ENCODE assay signal across 20 cellular contexts in the genomic region with DNA sequence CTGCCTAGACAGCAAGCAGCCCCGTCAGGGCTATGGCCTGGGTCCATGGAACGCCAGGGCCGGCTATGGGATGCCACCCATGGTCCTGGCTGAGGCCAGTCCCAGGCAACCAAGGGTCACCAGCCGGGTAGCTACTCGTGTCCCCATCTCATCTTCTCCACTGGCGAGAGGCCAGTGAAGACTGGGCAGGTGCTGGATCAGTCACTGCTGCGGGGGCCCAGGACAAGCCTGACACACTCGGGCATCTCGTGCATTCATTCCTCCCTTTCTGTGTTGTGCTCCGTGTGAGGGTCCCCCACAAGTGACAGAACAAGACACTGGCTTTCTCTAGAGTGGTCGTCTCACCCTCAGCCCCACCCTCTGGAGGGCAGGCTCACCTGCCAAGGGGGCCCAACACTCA. TPM values are rescaled to one million over a fixed set of nuclear protein-coding genes. Genes with fewer than 3 reads are reported as not detected.
A peak's percentile ranks its signal among the peaks of the same experiment; 100 is the strongest.
DNase-seq lines count a peak whose midpoint lies in the region; ATAC-seq, FAIRE-seq and TF ChIP-seq lines count a peak whose summit lies in the region.
"Had no signal": no experiment of that assay in that cellular context is flagged by ENCODE, and none has a peak within 500 bp of the region (broad histone marks: within the 10 kb centered on the region; RNA-seq: fewer than 3 reads in every experiment).

No MANE protein-coding gene starts in this region.

- CTCF ChIA-PET in activated CD8-positive, alpha-beta memory T cell treated with anti-CD3 and anti-CD28 coated beads, Interleukin-2, amount 10 ng/mL, durations not matched to agents 7 days and 5 days (lab: Charles Lee) = no interaction called here
- CTCF ChIA-PET in H1 (lab: Charles Lee; ENCODE audit: partially characterized antibody) = interaction anchor here (1.4 kb wide), 1 partner anchor 13 kb away, joined by 3 read pairs; no protein-coding TSS in a partner anchor

- H3K23me2 ChIP-seq in H1 (ENCODE audit: low read depth, low read length) = no peaks in the 10 kb centered on the region; the same call in 1 of the 2 replicates

- H3K9ac ChIP-seq in H1 (replicated peaks in 1 of 4; ENCODE audit: extremely low read depth in 1 of 4, low read depth in 3 of 4, low read length in 3 of 4) = no peak overlapping the region

- no peaks in the 10 kb centered on the region for H3K79me2 ChIP-seq in H1 (ENCODE audit: control insufficient read depth in 1 of 2, insufficient read depth in 2 of 2, low read length in 2 of 2)

- peak; percentile 11 for DNase-seq in activated CD8-positive, alpha-beta memory T cell treated with anti-CD3 and anti-CD28 coated beads for 24 hours
- no peak for DNase-seq in activated CD8-positive, alpha-beta memory T cell treated with anti-CD3 and anti-CD28 coated beads, Interleukin-2, amount 10 ng/mL, durations not matched to agents 7 days and 5 days
- DNase-seq in H1 (ENCODE audit: low read depth in 1 of 2, low spot score in 2 of 2) (no peak), psoas muscle (no peak), vagina (ENCODE audit: extremely low spot score in 2 of 2) (peak; percentile 49 to 74), pons (ENCODE audit: low spot score) (no peak)
- DNase-seq in activated effector memory CD4-positive, alpha-beta T cell treated with anti-CD3 and anti-CD28 coated beads, Interleukin-2, amount 50 U/mL, for 16 hours = no peak
- DNase-seq: AML-193; Caco-2; CD4-positive, alpha-beta T cell; H7 had no signal

- peak overlapping the region; percentile 20 for H4K91ac ChIP-seq in H1 (replicated peaks; ENCODE audit: insufficient read length, low read length)

- TF ChIP-seq CTCF in H1 (IDR thresholded peaks at IDR 0.05; ENCODE audit: control extremely low read depth in 1 of 3, insufficient read depth in 1 of 3, low read depth in 1 of 3, low read length in 3 of 3) (no peak), psoas muscle (IDR thresholded peaks at IDR 0.05) (no peak), vagina (IDR thresholded peaks at IDR 0.05) (no peak)

- no peak overlapping the region for H2AK5ac ChIP-seq in H1 (ENCODE audit: low read depth, low read length)

- TF ChIP-seq EP300 in H1 (IDR thresholded peaks at IDR 0.05; ENCODE audit: borderline replicate concordance in 1 of 2, low read depth in 2 of 2, low read length in 2 of 2) = no peak

- H2BK12ac ChIP-seq in H1 (ENCODE audit: low read depth, low read length) = no peak overlapping the region

- H4K8ac ChIP-seq in H1 (ENCODE audit: extremely low read depth, insufficient read depth, low read length) = no peak overlapping the region

- H3K18ac ChIP-seq in H1 (ENCODE audit: extremely low read depth, low read length) = no peak overlapping the region

- peaks cover 2 to 12% (median 9%) of the 10 kb centered on the region in 4 experiments; a peak in 5 of 7 replicates for H3K4me1 ChIP-seq in H1 (replicated peaks in 1 of 4; ENCODE audit: control insufficient read depth in 3 of 4, insufficient read depth in 4 of 4, low read length in 3 of 4)
- H3K4me1 ChIP-seq in psoas muscle = no peaks in the 10 kb centered on the region
- H3K4me1 ChIP-seq in vagina = no peaks in the 10 kb centered on the region
- H3K4me1 ChIP-seq: A549, Caco-2 had no signal

- H2BK120ac ChIP-seq in H1 (replicated peaks; ENCODE audit: low read depth, low read length) = no peak overlapping the region

- H3K9me3 ChIP-seq in H1 (ENCODE audit: insufficient read depth in 2 of 2, low read depth in 1 of 2, low read length in 1 of 2) = no peaks in the 10 kb centered on the region
- no peaks in the 10 kb centered on the region for H3K9me3 ChIP-seq in psoas muscle
- no peaks in the 10 kb centered on the region for H3K9me3 ChIP-seq in vagina
- H3K9me3 ChIP-seq: A549, Caco-2 had no signal

- H3K23ac ChIP-seq in H1 (ENCODE audit: insufficient read length) = no peak overlapping the region

- H3K4ac ChIP-seq in H1 (replicated peaks; ENCODE audit: insufficient read length, low read depth, low read length) = no peak overlapping the region

- TF ChIP-seq RAD21 in H1 (IDR thresholded peaks at IDR 0.05 in 1 of 2, conservative IDR thresholded peaks at IDR 0.05 in 1 of 2; ENCODE audit: low read depth in 2 of 2, low read length in 2 of 2) = no peak

- H3K27me3 Mint-ChIP-seq in activated CD8-positive, alpha-beta memory T cell treated with anti-CD3 and anti-CD28 coated beads, Interleukin-2, amount 10 ng/mL, durations not matched to agents 7 days and 5 days = no peaks in the 10 kb centered on the region
- H3K27me3 Mint-ChIP-seq: CD4-positive, alpha-beta T cell had no signal

- H3K27ac ChIP-seq in H1 (ENCODE audit: low read depth, low read length) = no peak overlapping the region
- no peak overlapping the region for H3K27ac ChIP-seq in psoas muscle
- no peak overlapping the region for H3K27ac ChIP-seq in vagina
- H3K27ac ChIP-seq: 22Rv1, A549, C4-2B had no signal

- POLR2A ChIA-PET in H1 (lab: Charles Lee; ENCODE audit: partially characterized antibody) = interaction anchor here (1.5 kb wide), 1 partner anchor 27 kb away, joined by 4 read pairs; no protein-coding TSS in a partner anchor

- H3K36me3 Mint-ChIP-seq in activated CD8-positive, alpha-beta memory T cell treated with anti-CD3 and anti-CD28 coated beads, Interleukin-2, amount 10 ng/mL, durations not matched to agents 7 days and 5 days = peaks cover 3% of the 10 kb centered on the region

- H4K5ac ChIP-seq in H1 (ENCODE audit: insufficient read length, low read depth, low read length) = no peak overlapping the region

- TF ChIP-seq POLR2A in H1 (IDR thresholded peaks at IDR 0.05; ENCODE audit: control extremely low read depth in 1 of 2, low read depth in 2 of 2, low read length in 2 of 2) (no peak), vagina (IDR thresholded peaks at IDR 0.05) (no peak)

- no peak overlapping the region for H3K4me3 Mint-ChIP-seq in activated CD8-positive, alpha-beta memory T cell treated with anti-CD3 and anti-CD28 coated beads, Interleukin-2, amount 10 ng/mL, durations not matched to agents 7 days and 5 days
- H3K4me3 Mint-ChIP-seq: CD4-positive, alpha-beta T cell; GM23338 had no signal

- no peak overlapping the region for H3K4me2 ChIP-seq in H1 (ENCODE audit: insufficient read depth in 1 of 2, low read depth in 2 of 2, low read length in 2 of 2)
- H3K4me2 ChIP-seq: A549, GM23338 had no signal

- no peak for FAIRE-seq in H1 (lab: Jason Lieb, UNC)
- FAIRE-seq: A549, D721Med, G401.6, GM12891, HepG2 had no signal

- H3K79me1 ChIP-seq in H1 (ENCODE audit: low read depth, low read length) = no peaks in the 10 kb centered on the region

- H3K27me3 ChIP-seq in H1 (replicated peaks in 1 of 4; ENCODE audit: control insufficient read depth in 3 of 4, extremely low read depth in 1 of 4, insufficient read depth in 3 of 4, low read length in 3 of 4) = no peaks in the 10 kb centered on the region
- no peaks in the 10 kb centered on the region for H3K27me3 ChIP-seq in psoas muscle (ENCODE audit: insufficient read depth in 3 of 3, low read length in 2 of 3)
- H3K27me3 ChIP-seq in vagina = no peaks in the 10 kb centered on the region

- no peaks in the 10 kb centered on the region for H3K36me3 ChIP-seq in H1 (ENCODE audit: control insufficient read depth in 2 of 4, insufficient read depth in 4 of 4, low read length in 3 of 4)
- H3K36me3 ChIP-seq in psoas muscle (ENCODE audit: insufficient read depth in 1 of 2, low read depth in 1 of 2) = peaks cover 0 to 48% of the 10 kb centered on the region in 2 donors
- peaks cover 0 to 23% of the 10 kb centered on the region in 2 donors for H3K36me3 ChIP-seq in vagina

- no peak overlapping the region for H3K27ac Mint-ChIP-seq in activated CD8-positive, alpha-beta memory T cell treated with anti-CD3 and anti-CD28 coated beads, Interleukin-2, amount 10 ng/mL, durations not matched to agents 7 days and 5 days
- H3K27ac Mint-ChIP-seq: CD4-positive, alpha-beta T cell; GM23338 had no signal

- H2BK5ac ChIP-seq in H1 (ENCODE audit: low read depth, low read length) = no peak overlapping the region

- intact Hi-C loops in psoas muscle (cut with DNase I) = no loop called here
- intact Hi-C loops in vagina (cut with DNase I) = no loop called here

- H3K14ac ChIP-seq in H1 (ENCODE audit: insufficient read length) = no peak overlapping the region

- no peaks in the 10 kb centered on the region for H3K4me1 Mint-ChIP-seq in activated CD8-positive, alpha-beta memory T cell treated with anti-CD3 and anti-CD28 coated beads, Interleukin-2, amount 10 ng/mL, durations not matched to agents 7 days and 5 days

- no peak overlapping the region for H3K56ac ChIP-seq in H1 (replicated peaks; ENCODE audit: insufficient read length, low read depth, low read length)

- no peaks in the 10 kb centered on the region for H4K20me1 ChIP-seq in H1 (replicated peaks in 1 of 2; ENCODE audit: control insufficient read depth in 1 of 2, insufficient read depth in 2 of 2, low read length in 2 of 2)

- no peak overlapping the region for H2AFZ ChIP-seq in H1 (ENCODE audit: low read length)
- H2AFZ ChIP-seq: GM23338 had no signal

- H3K4me3 ChIP-seq in H1 (ENCODE audit: extremely low read depth in 1 of 4, insufficient read depth in 2 of 4, low read depth in 3 of 4, low read length in 4 of 4) (no peak overlapping the region), psoas muscle (no peak overlapping the region), vagina (no peak overlapping the region)
- H3K4me3 ChIP-seq: A549, GM23338 had no signal

- no peak overlapping the region for H2BK20ac ChIP-seq in H1 (ENCODE audit: low read length)

- 0 out of 2 replicates have a peak overlapping the region, but pooled peaks have one; percentile 16 for H2BK15ac ChIP-seq in H1 (ENCODE audit: low read length)

- no peaks in the 10 kb centered on the region for H3K9me3 Mint-ChIP-seq in activated CD8-positive, alpha-beta memory T cell treated with anti-CD3 and anti-CD28 coated beads, Interleukin-2, amount 10 ng/mL, durations not matched to agents 7 days and 5 days (ENCODE audit: low read depth)
- H3K9me3 Mint-ChIP-seq: CD4-positive, alpha-beta T cell; GM23338 had no signal

- WGBS in H1 (ENCODE audit: extremely low coverage in 1 of 2, insufficient coverage in 1 of 2, insufficient read length in 1 of 2, insufficient replicate concordance in 2 of 2, low coverage in 1 of 2, low lambda C conversion rate in 2 of 2, missing lambda C conversion rate in 1 of 2), 2 experiments = 87% methylated on average over 11 of the region's 11 CpGs; no CpG with 5 or more reads in 1 of the 2 experiments
- WGBS in psoas muscle, 3 donors = 23 to 58% (median 51%) methylated on average over 11 of the region's 11 CpGs

- ATAC-seq in activated CD8-positive, alpha-beta memory T cell treated with anti-CD3 and anti-CD28 coated beads, Interleukin-2, amount 10 ng/mL, durations not matched to agents 7 days and 5 days = no peak
- peak; percentile 41 to 80 (median 70) for ATAC-seq in psoas muscle
- ATAC-seq: A549, GM23338, HepG2 had no signal

RNA-seq across cellular contexts. Expression of a gene that starts 48.3 kb away (rescaled TPM):
- not detected for total RNA-seq in activated CD8-positive, alpha-beta memory T cell treated with anti-CD3 and anti-CD28 coated beads, Interleukin-2, amount 10 ng/mL, durations not matched to agents 7 days and 5 days
- 0.36 TPM in 1 of 2 replicates, not detected in the other for total RNA-seq in H1 (2021; fragmentation: NEBNext Ultra II Directional; extraction: Animal tissue kit (Norgen Biotek cat#: 25700))
- polyA plus RNA-seq in H1 (2011; rRNA removed) (0.09 and 0.30 TPM in 2 replicates), psoas muscle (under 1 TPM in 2 of 3 donors, not detected in 1; 0.13 to 0.20 TPM)
- 0.45 TPM for polyA plus RNA-seq in H1 (2011; cell fraction: cytosol; rRNA removed)
- 0.37 TPM for polyA plus RNA-seq in H1 (2011; cell fraction: nucleus; rRNA removed)
- polyA plus RNA-seq in H1 (2012, experiment 1 of 2) = 0.28 to 0.60 TPM in 2 of 4 replicates, not detected in the others
- polyA plus RNA-seq in H1 (2012, experiment 2 of 2) = not detected
- polyA plus RNA-seq in H1 (2013, experiment 1 of 2) = 0.12 TPM
- polyA plus RNA-seq in H1 (2013, experiment 2 of 2) = 0.09 TPM
- not detected in 2 replicates for polyA minus RNA-seq in H1 (2011; rRNA and poly(A)+ RNA removed)
- polyA minus RNA-seq in H1 (2011; cell fraction: cytosol; rRNA and poly(A)+ RNA removed) = not detected
- polyA minus RNA-seq in H1 (2011; cell fraction: nucleus; rRNA and poly(A)+ RNA removed) = not detected
- total RNA-seq in psoas muscle (under 1 TPM in 3 of 4 donors, not detected in 1; 0.36 to 0.46 (median 0.39) TPM), vagina (not detected)
- total RNA-seq: Caco-2, GM23338, H7, HepG2 had no signal
- polyA plus RNA-seq: A549, BJ, GM23338, HepG2 had no signal

Comparison
In these comparisons a context has a peak if more than half of its experiments do, and no peak if none do; other contexts are left out.
1. DNase-seq: peak in activated CD8-positive, alpha-beta memory T cell treated with anti-CD3 and anti-CD28 coated beads for 24 hours (single experiment) and vagina (2 of 2); none in activated CD8-positive, alpha-beta memory T cell treated with anti-CD3 and anti-CD28 coated beads, Interleukin-2, amount 10 ng/mL, durations not matched to agents 7 days and 5 days (single experiment), H1 (0 of 2), psoas muscle (0 of 2), activated effector memory CD4-positive, alpha-beta T cell treated with anti-CD3 and anti-CD28 coated beads, Interleukin-2, amount 50 U/mL, for 16 hours (single experiment) and pons (single experiment).